14 cellular contexts compared by ENCODE assay signal in the genomic region with DNA sequence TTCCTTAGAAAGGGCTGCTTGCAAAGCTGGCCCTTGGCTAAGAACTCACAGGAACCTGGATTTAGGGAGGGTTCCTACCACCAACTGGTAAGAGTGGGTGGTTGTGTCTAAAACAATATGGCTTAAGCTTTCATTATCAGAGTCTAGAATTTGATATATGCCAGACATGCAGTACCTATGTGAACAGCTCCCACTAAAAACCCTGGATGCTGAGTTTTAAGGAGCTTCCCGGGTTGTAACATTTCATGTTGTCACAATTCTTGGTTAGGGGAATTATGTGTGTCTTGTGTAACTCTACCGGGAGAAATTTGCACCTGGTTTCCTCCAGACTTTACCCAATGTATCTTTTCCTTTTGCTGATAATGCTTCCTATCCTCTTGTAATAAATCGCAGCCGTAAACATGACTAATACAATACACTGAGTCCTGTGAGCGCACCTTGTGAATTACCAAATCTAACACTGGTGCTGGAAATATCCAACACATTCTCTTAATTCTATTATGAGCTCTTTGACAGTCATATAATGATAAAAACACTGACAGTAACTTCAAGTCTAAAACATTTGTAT.
"Had no signal": no experiment of that assay in that cellular context is flagged by ENCODE, and none has a peak within 500 bp of the region (broad histone marks: within the 10 kb centered on the region; RNA-seq: fewer than 3 reads in every experiment).

No MANE protein-coding gene starts in this region.

- H3K27me3 ChIP-seq: heart left ventricle, transverse colon, uterus had no signal

- H3K27ac Mint-ChIP-seq: activated CD4-positive, alpha-beta T cell treated with anti-CD3 and anti-CD28 coated beads, Interleukin-2, amount 10 ng/mL, durations not matched to agents 7 days and 5 days; stimulated activated naive CD8-positive, alpha-beta T cell treated with anti-CD3 and anti-CD28 coated beads, Interleukin-15, Interleukin-2, amounts not matched to agents 100 ng/mL and 50 ng/mL, for 24 hours had no signal

- H3K9me3 ChIP-seq: heart left ventricle, transverse colon, uterus had no signal

- DNase-seq: activated CD4-positive, alpha-beta T cell treated with anti-CD3 and anti-CD28 coated beads, Interleukin-2, amount 10 ng/mL, durations not matched to agents 7 days and 5 days; activated CD8-positive, alpha-beta memory T cell treated with anti-CD3 and anti-CD28 coated beads, Interleukin-2, amount 50 U/mL, for 4 hours; activated naive CD4-positive, alpha-beta T cell treated with anti-CD3 and anti-CD28 coated beads, Interleukin-2, amount 50 U/mL, for 16 hours; activated T-cell treated with anti-CD3 and anti-CD28 coated beads, Interleukin-2, amount 50 U/mL, for 4 hours; amniotic stem cell; dermis blood vessel endothelial cell; heart left ventricle; mesenchymal stem cell; nucleus accumbens; T1000; transverse colon; uterus had no signal

- H3K27ac ChIP-seq: heart left ventricle, transverse colon, uterus had no signal

- H3K9me3 Mint-ChIP-seq: activated CD4-positive, alpha-beta T cell treated with anti-CD3 and anti-CD28 coated beads, Interleukin-2, amount 10 ng/mL, durations not matched to agents 7 days and 5 days; activated T-cell treated with anti-CD3 and anti-CD28 coated beads, Interleukin-2, amount 50 U/mL, for 4 hours; natural killer cell treated with Interleukin-12 subunit alpha and Interleukin-12 subunit beta and Interleukin-15 and Interleukin-18, amount 100 ng/mL, for 72 hours; stimulated activated naive CD8-positive, alpha-beta T cell treated with anti-CD3 and anti-CD28 coated beads, Interleukin-15, Interleukin-2, amounts not matched to agents 100 ng/mL and 50 ng/mL, for 24 hours had no signal

- H3K27me3 Mint-ChIP-seq: activated CD4-positive, alpha-beta T cell treated with anti-CD3 and anti-CD28 coated beads, Interleukin-2, amount 10 ng/mL, durations not matched to agents 7 days and 5 days; natural killer cell treated with Interleukin-12 subunit alpha and Interleukin-12 subunit beta and Interleukin-15 and Interleukin-18, amount 100 ng/mL, for 72 hours; stimulated activated naive CD8-positive, alpha-beta T cell treated with anti-CD3 and anti-CD28 coated beads, Interleukin-15, Interleukin-2, amounts not matched to agents 100 ng/mL and 50 ng/mL, for 24 hours had no signal

- H3K4me3 ChIP-seq: heart left ventricle, transverse colon, uterus had no signal

- H3K4me3 Mint-ChIP-seq: activated CD4-positive, alpha-beta T cell treated with anti-CD3 and anti-CD28 coated beads, Interleukin-2, amount 10 ng/mL, durations not matched to agents 7 days and 5 days; activated T-cell treated with anti-CD3 and anti-CD28 coated beads, Interleukin-2, amount 50 U/mL, for 4 hours; natural killer cell treated with Interleukin-12 subunit alpha and Interleukin-12 subunit beta and Interleukin-15 and Interleukin-18, amount 100 ng/mL, for 72 hours; stimulated activated naive CD8-positive, alpha-beta T cell treated with anti-CD3 and anti-CD28 coated beads, Interleukin-15, Interleukin-2, amounts not matched to agents 100 ng/mL and 50 ng/mL, for 24 hours had no signal

- H3K36me3 ChIP-seq: heart left ventricle, transverse colon, uterus had no signal

- H3K36me3 Mint-ChIP-seq: natural killer cell treated with Interleukin-12 subunit alpha and Interleukin-12 subunit beta and Interleukin-15 and Interleukin-18, amount 100 ng/mL, for 72 hours had no signal

- ATAC-seq: activated T-cell treated with anti-CD3 and anti-CD28 coated beads, Interleukin-2, amount 50 U/mL, for 4 hours; heart left ventricle; natural killer cell treated with Interleukin-12 subunit alpha and Interleukin-12 subunit beta and Interleukin-15 and Interleukin-18, amount 100 ng/mL, for 72 hours had no signal
